In genomic region chr1:114756949-114757454, GRCh38 we compare ENCODE assay signal across 8 cellular contexts. TPM values are rescaled to one million over a fixed set of nuclear protein-coding genes. Genes with fewer than 3 reads are reported as not detected.
DNase-seq lines count a peak whose midpoint lies in the region; ATAC-seq and TF ChIP-seq lines count a peak whose summit lies in the region.

No MANE protein-coding gene starts in this region.

- H3K36me3 ChIP-seq in HUES64 (ENCODE audit: insufficient read depth, low read length), result peaks cover 23% of the 10 kb centered on the region
- H3K36me3 ChIP-seq in heart right ventricle, result peaks cover 0 to 7% (median 0%) of the 10 kb centered on the region in 9 donors
- H3K36me3 ChIP-seq in rectal smooth muscle tissue (ENCODE audit: control insufficient read depth, insufficient read depth, low read length), result peaks cover 2% of the 10 kb centered on the region

- H3K27me3 ChIP-seq in HUES64 (ENCODE audit: insufficient read depth, low read length) (no peaks in the 10 kb centered on the region), heart right ventricle (no peaks in the 10 kb centered on the region), rectal smooth muscle tissue (ENCODE audit: control insufficient read depth, insufficient read depth, low read length) (no peaks in the 10 kb centered on the region)

- H3K9me3 ChIP-seq in HUES64 (ENCODE audit: insufficient read depth, low read depth, low read length), result no peaks in the 10 kb centered on the region
- H3K9me3 ChIP-seq in heart right ventricle, result no peaks in the 10 kb centered on the region

- under 1% methylated on average over 17 of the region's 17 CpGs for WGBS in HUES64
- 1 to 2% methylated on average over 17 of the region's 17 CpGs for WGBS in heart right ventricle, 2 donors

- in situ Hi-C loops in GM13977 (cut with MboI; ENCODE audit: low pct_unique_long_range_greater_than_20kb, low sequenced_read_pairs, unreplicated experiment), result no loop called here

- H3K4me1 ChIP-seq in HUES64 (ENCODE audit: insufficient read depth, low read length) (peaks cover 46% of the 10 kb centered on the region), heart right ventricle (peaks cover 3 to 58% (median 51%) of the 10 kb centered on the region in 9 donors), rectal smooth muscle tissue (ENCODE audit: control insufficient read depth, insufficient read depth, low read length) (peaks cover 17% of the 10 kb centered on the region)

- intact Hi-C loops in heart right ventricle (cut with DNase I), result loop anchor here in 5 of 10 donors (2.0 to 5.0 kb wide), 7 partner anchors 40 to 410 kb away; partner anchors contain the start of genes BCAS2 (in 2 of the 5), TRIM33 (in 2 of the 5), DENND2C (in 1 of the 5) and NRAS (in 1 of the 5)

- ATAC-seq in heart right ventricle, result peak in 2 of 8 donors; percentile 12 to 29

- H3K4me3 ChIP-seq in GM08714 (ENCODE audit: low read length), result peak overlapping the region; percentile 90
- peak overlapping the region; percentile 94 for H3K4me3 ChIP-seq in HUES64 (ENCODE audit: low read length)
- H3K4me3 ChIP-seq in heart right ventricle, result peak overlapping the region; percentile 70 to 97 (median 92)
- peak overlapping the region; percentile 100 for H3K4me3 ChIP-seq in rectal smooth muscle tissue (ENCODE audit: low read length)

- no peak for TF ChIP-seq CTCF in heart right ventricle (IDR thresholded peaks at IDR 0.05)
- no peak for TF ChIP-seq CTCF in GM13977 (IDR thresholded peaks at IDR 0.05; ENCODE audit: extremely low read depth, insufficient read depth, missing control alignments)

- H3K9ac ChIP-seq in HUES64 (ENCODE audit: low read depth, low read length), result peak overlapping the region; percentile 100
- H3K9ac ChIP-seq in rectal smooth muscle tissue (ENCODE audit: low read length), result peak overlapping the region; percentile 17

- H3K27ac ChIP-seq in HUES64 (ENCODE audit: low read depth, low read length) (peak overlapping the region; percentile 99), heart right ventricle (peak overlapping the region in 9 of 10 donors; percentile 92 to 100 (median 99)), rectal smooth muscle tissue (ENCODE audit: low read depth, low read length) (peak overlapping the region; percentile 100)

- peak; percentile 21 for DNase-seq in activated naive CD4-positive, alpha-beta T cell treated with anti-CD3 and anti-CD28 coated beads, Interleukin-2, amount 50 U/mL, for 16 hours
- DNase-seq in heart right ventricle (peak in 1 of 2 donors; percentile 23), NCI-H1417 treated with DMSO at 0.1 percent for 48 hours (lab: John Stamatoyannopoulos, UW) (no peak), GM13977 (ENCODE audit: low spot score) (no peak), NCI-H2196 (lab: John Stamatoyannopoulos, UW; ENCODE audit: unreplicated experiment) (no peak)

RNA-seq across cellular contexts. Expression of gene CSDE1, which starts 0.8 kb away (rescaled TPM):
- polyA plus RNA-seq in HUES64 (2013, experiment 1 of 2), result 359 TPM
- polyA plus RNA-seq in HUES64 (2013, experiment 2 of 2), result 378 TPM
- 1,000 to 10,000 TPM in 1 of 10 donors, 100 to 1,000 TPM in 9; 720 to 1,012 (median 916) TPM for total RNA-seq in heart right ventricle
- 100 to 1,000 TPM; 137 to 233 TPM for polyA plus RNA-seq in heart right ventricle

RNA-seq across cellular contexts. Expression of gene SIKE1, which starts 23.5 kb away (rescaled TPM):
- polyA plus RNA-seq in HUES64 (2013, experiment 1 of 2), result 37.8 TPM
- 45.8 TPM for polyA plus RNA-seq in HUES64 (2013, experiment 2 of 2)
- total RNA-seq in heart right ventricle, result 10 to 100 TPM; 20.8 to 38.2 (median 31.3) TPM
- polyA plus RNA-seq in heart right ventricle, result 10 to 100 TPM; 26.6 to 32.6 TPM

RNA-seq across cellular contexts. Expression of gene NRAS, which starts 40.4 kb away (rescaled TPM):
- polyA plus RNA-seq in HUES64 (2013, experiment 1 of 2), result 56.9 TPM
- polyA plus RNA-seq in HUES64 (2013, experiment 2 of 2), result 62.3 TPM
- 10 to 100 TPM in 2 of 10 donors, 1 to 10 TPM in 8; 6.2 to 17.2 (median 8.6) TPM for total RNA-seq in heart right ventricle
- 10 to 100 TPM in 1 of 2 donors, 1 to 10 TPM in 1; 6.2 to 10.0 TPM for polyA plus RNA-seq in heart right ventricle
